11 cellular contexts compared by ENCODE assay signal in the genomic region with DNA sequence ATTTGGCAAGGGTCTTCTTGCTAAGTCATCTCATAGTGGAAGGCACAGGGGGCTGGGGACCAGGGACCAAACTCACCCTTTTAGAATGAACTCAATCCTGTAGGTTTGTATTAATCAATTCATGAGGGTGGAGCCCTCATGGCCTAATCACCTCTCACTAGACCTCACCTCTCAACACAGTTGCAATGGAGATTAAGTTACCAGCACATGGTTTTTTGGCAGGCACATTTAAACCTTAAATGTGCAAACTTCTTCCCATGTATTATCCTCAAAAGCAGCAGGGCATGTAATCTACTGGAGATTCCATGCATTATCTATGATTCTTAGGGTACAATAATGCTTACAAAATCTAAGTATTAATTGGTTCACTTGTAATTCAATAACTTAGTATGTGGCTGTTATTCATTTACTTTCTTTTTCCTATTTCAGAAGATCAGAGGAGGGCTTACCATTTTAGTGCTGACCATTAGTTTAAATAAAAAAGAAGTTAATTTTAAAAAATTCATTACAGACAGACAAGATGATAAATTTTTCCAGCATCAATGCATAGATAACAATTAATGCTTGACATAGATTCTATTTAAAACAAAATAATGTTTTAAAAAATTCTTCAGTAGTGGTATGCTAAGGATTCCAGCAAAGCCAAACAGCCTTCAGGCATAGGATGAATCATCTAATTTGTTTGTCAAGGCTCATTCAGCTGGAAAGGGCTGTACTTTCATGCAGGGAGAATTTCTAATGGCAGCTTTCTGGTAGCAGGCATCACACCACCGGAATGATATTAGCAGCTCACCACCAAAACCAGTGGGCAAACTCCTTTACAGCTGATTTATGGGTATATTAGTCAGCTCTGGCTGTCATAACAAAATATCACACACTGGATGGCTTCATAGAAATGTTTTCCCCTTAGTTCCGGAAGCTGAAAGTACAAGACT.
DNase-seq lines count a peak whose midpoint lies in the region; ATAC-seq and TF ChIP-seq lines count a peak whose summit lies in the region.
"Had no signal": no experiment of that assay in that cellular context is flagged by ENCODE, and none has a peak within 500 bp of the region (broad histone marks: within the 10 kb centered on the region; RNA-seq: fewer than 3 reads in every experiment).

No MANE protein-coding gene starts in this region.

- H3K4me3 ChIP-seq in Panc1 (ENCODE audit: low read depth in 2 of 2, low read length in 2 of 2) (no peak overlapping the region), fibroblast of mammary gland (ENCODE audit: control insufficient read depth, low read depth, low read length) (no peak overlapping the region), smooth muscle cell (no peak overlapping the region)
- H3K4me3 ChIP-seq: cardiac muscle cell, tibial artery had no signal

- H3K9ac ChIP-seq in smooth muscle cell (ENCODE audit: low read depth): no peak overlapping the region

- no peak for TF ChIP-seq CTCF in Panc1 (IDR thresholded peaks at IDR 0.05)
- TF ChIP-seq CTCF in fibroblast of mammary gland (conservative IDR thresholded peaks at IDR 0.05; ENCODE audit: control insufficient read depth, insufficient read depth, low read depth, low read length): no peak
- no peak for TF ChIP-seq CTCF in smooth muscle cell (IDR thresholded peaks at IDR 0.05; ENCODE audit: borderline replicate concordance, insufficient read depth, poor library complexity, severe bottlenecking)

- H4K20me1 ChIP-seq in smooth muscle cell (ENCODE audit: low read depth): no peaks in the 10 kb centered on the region

- peak overlapping the region; percentile 62 for H3K4me2 ChIP-seq in smooth muscle cell

- no TSS peak for BruUV-seq in Panc1 (replicated peaks; lab: Mats Ljungman, UMichigan)

- no peak overlapping the region for H3K27ac ChIP-seq in Panc1 (ENCODE audit: low read length)
- H3K27ac ChIP-seq in smooth muscle cell (ENCODE audit: low read depth): peak overlapping the region; percentile 56
- H3K27ac ChIP-seq: cardiac muscle cell, tibial artery had no signal

- no peaks in the 10 kb centered on the region for H3K27me3 ChIP-seq in Panc1 (ENCODE audit: control insufficient read depth, insufficient read depth, low read length)
- H3K27me3 ChIP-seq in smooth muscle cell (ENCODE audit: low read depth): no peaks in the 10 kb centered on the region

- no peaks in the 10 kb centered on the region for H3K79me2 ChIP-seq in smooth muscle cell (ENCODE audit: low read depth)

- DNase-seq in DMS 273 (lab: John Stamatoyannopoulos, UW; ENCODE audit: unreplicated experiment) (peak; percentile 67), DMS 273 treated with DMSO at 0.1 percent for 48 hours (lab: John Stamatoyannopoulos, UW) (no peak), Panc1 (ENCODE audit: low read depth, low spot score) (peak; percentile 35), fibroblast of mammary gland (ENCODE audit: low read depth) (peak; percentile 79), smooth muscle cell (lab: John Stamatoyannopoulos, UW; ENCODE audit: unreplicated experiment) (no peak), posterior vena cava (ENCODE audit: low spot score) (no peak)
- DNase-seq in stimulated activated naive CD8-positive, alpha-beta T cell treated with anti-CD3 and anti-CD28 coated beads, Interleukin-15, Interleukin-2, amounts not matched to agents 100 U/mL and 50 U/mL, for 24 hours: no peak
- DNase-seq: activated CD4-positive, alpha-beta T cell treated with anti-CD3 and anti-CD28 coated beads for 36 hours; tibial artery had no signal

- in situ Hi-C loops in Panc1 (cut with HindIII; ENCODE audit: low pct_unique_long_range_greater_than_20kb, low sequenced_read_pairs): no loop called here

- H3K36me3 ChIP-seq in Panc1 (ENCODE audit: control insufficient read depth, insufficient read depth, low read length): no peaks in the 10 kb centered on the region
- no peaks in the 10 kb centered on the region for H3K36me3 ChIP-seq in smooth muscle cell (ENCODE audit: low read depth)
- H3K36me3 ChIP-seq: cardiac muscle cell, tibial artery had no signal

- no peaks in the 10 kb centered on the region for H3F3A ChIP-seq in smooth muscle cell (ENCODE audit: low read depth)

- no peaks in the 10 kb centered on the region for H3K9me3 ChIP-seq in Panc1 (ENCODE audit: control insufficient read depth, insufficient read depth, low read depth, low read length)
- no peaks in the 10 kb centered on the region for H3K9me3 ChIP-seq in smooth muscle cell (replicated peaks; ENCODE audit: low read depth)
- H3K9me3 ChIP-seq: tibial artery had no signal

- ATAC-seq in Panc1 (peak; percentile 94), GM19324 (IDR thresholded peaks at IDR 0.05; ENCODE audit: low FRiP score, unreplicated experiment) (no peak)
- no peak for ATAC-seq in stimulated activated naive CD8-positive, alpha-beta T cell treated with anti-CD3 and anti-CD28 coated beads, Interleukin-15, Interleukin-2, amounts not matched to agents 100 U/mL and 50 U/mL, for 24 hours
- ATAC-seq: activated CD4-positive, alpha-beta T cell treated with anti-CD3 and anti-CD28 coated beads for 36 hours had no signal

- 38% methylated on average over 2 of the region's 2 CpGs for WGBS in smooth muscle cell (ENCODE audit: low lambda C conversion rate)

- CTCF ChIA-PET in Panc1 (lab: Charles Lee): interaction anchor here (0.5 kb wide), 1 partner anchor 12 kb away, joined by 3 read pairs; no protein-coding TSS in a partner anchor

- POLR2A ChIA-PET in Panc1 (lab: Charles Lee): no interaction called here

- H3K4me1 ChIP-seq in Panc1 (ENCODE audit: control insufficient read depth, insufficient read depth, low read length) (0 out of 2 replicates have a peak, but pooled peaks cover 3% of the 10 kb centered on the region), smooth muscle cell (ENCODE audit: low read depth) (peaks cover 12% of the 10 kb centered on the region)

- no peak overlapping the region for H2AFZ ChIP-seq in smooth muscle cell (ENCODE audit: low read depth)

- intact Hi-C loops in Panc1 (cut with micrococcal nuclease; ENCODE audit: unreplicated experiment): no loop called here
- intact Hi-C loops in posterior vena cava (cut with DNase I): no loop called here

Comparison
In these comparisons a context has a peak if more than half of its experiments do, and no peak if none do; other contexts are left out.
1. DNase-seq: peak in DMS 273 (single experiment), Panc1 (single experiment) and fibroblast of mammary gland (single experiment); none in DMS 273 treated with DMSO at 0.1 percent for 48 hours (single experiment), smooth muscle cell (single experiment), posterior vena cava (single experiment) and stimulated activated naive CD8-positive, alpha-beta T cell treated with anti-CD3 and anti-CD28 coated beads, Interleukin-15, Interleukin-2, amounts not matched to agents 100 U/mL and 50 U/mL, for 24 hours (single experiment).